Comparison of ENCODE assay signal across 18 cellular contexts in the genomic region with DNA sequence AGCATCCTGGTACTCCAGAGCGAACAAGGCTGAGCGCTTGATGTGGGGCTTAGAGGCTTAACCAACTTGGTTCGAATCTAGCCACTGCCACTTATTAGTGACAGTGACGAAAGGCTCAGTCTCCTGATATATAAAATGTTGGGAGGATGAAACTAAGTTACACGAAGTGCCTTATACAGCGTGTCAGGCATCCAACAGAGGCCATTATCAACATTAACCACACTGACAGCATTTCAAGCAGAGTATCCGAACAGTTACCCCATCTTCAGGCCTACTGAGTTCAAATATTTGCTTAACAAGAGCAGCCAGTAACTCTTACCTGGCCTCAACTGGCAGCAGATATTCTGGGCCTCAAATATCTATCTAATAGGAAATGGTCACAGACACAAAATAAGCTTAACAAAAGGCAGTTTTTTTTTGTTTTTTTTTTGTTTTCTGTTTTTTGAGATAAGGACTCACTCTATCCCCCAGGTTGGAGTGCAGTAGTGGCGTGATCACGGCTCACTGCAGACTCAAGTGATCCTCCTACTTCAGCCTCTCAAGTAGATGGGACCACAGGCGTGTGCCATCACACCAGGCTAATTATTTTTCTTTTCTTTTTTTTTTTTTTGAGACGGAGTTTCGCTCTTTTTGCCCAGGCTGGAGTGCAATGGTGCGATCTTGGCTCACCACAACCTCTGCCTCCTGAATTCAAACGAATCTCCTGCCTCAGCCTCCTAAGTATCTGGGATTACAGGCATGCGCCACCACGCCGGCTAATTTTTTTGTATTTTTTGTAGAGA. TPM values are rescaled to one million over a fixed set of nuclear protein-coding genes. Genes with fewer than 3 reads are reported as not detected.
A peak's percentile ranks its signal among the peaks of the same experiment; 100 is the strongest.
DNase-seq lines count a peak whose midpoint lies in the region; ATAC-seq and TF ChIP-seq lines count a peak whose summit lies in the region.
"Had no signal": no experiment of that assay in that cellular context is flagged by ENCODE, and none has a peak within 500 bp of the region (broad histone marks: within the 10 kb centered on the region; RNA-seq: fewer than 3 reads in every experiment).

No MANE protein-coding gene starts in this region.

- DNase-seq in NCI-H510A treated with DMSO at 0.1 percent for 48 hours (lab: John Stamatoyannopoulos, UW) = peak; percentile 81
- no peak for DNase-seq in NCI-H510A (lab: John Stamatoyannopoulos, UW)
- peak; percentile 13 for DNase-seq in NCI-H345 treated with DMSO at 0.1 percent for 48 hours (lab: John Stamatoyannopoulos, UW; ENCODE audit: unreplicated experiment)
- peak; percentile 29 to 52 for DNase-seq in erythroblast (lab: John Stamatoyannopoulos, UW)
- DNase-seq in suprapubic skin (ENCODE audit: low spot score in 2 of 2) = no peak
- DNase-seq in activated CD4-positive, alpha-beta memory T cell treated with anti-CD3 and anti-CD28 coated beads, Interleukin-2, amount 10 ng/mL, durations not matched to agents 7 days and 5 days = no peak
- DNase-seq: activated B cell treated with CpG ODN at 0.5 μM for 24 hours; activated naive CD8-positive, alpha-beta T cell treated with anti-CD3 and anti-CD28 coated beads, Interleukin-2, amount 10 ng/mL, durations not matched to agents 7 days and 5 days; endodermal cell; heart right ventricle; naive thymus-derived CD8-positive, alpha-beta T cell; SIG-M5 had no signal

- H3K4me1 Mint-ChIP-seq in activated CD4-positive, alpha-beta memory T cell treated with anti-CD3 and anti-CD28 coated beads, Interleukin-2, amount 10 ng/mL, durations not matched to agents 7 days and 5 days = peaks cover 20% of the 10 kb centered on the region
- H3K4me1 Mint-ChIP-seq: activated B cell treated with CpG ODN at 0.5 μM for 24 hours had no signal

- POLR2A ChIA-PET in activated CD4-positive, alpha-beta memory T cell treated with anti-CD3 and anti-CD28 coated beads, Interleukin-2, amount 10 ng/mL, durations not matched to agents 7 days and 5 days (lab: Charles Lee) = no interaction called here

- H3K9me3 ChIP-seq in suprapubic skin = no peaks in the 10 kb centered on the region
- H3K9me3 ChIP-seq: BLaER1, heart right ventricle, ovary had no signal

- no peaks in the 10 kb centered on the region for H3K9me3 Mint-ChIP-seq in activated CD4-positive, alpha-beta memory T cell treated with anti-CD3 and anti-CD28 coated beads, Interleukin-2, amount 10 ng/mL, durations not matched to agents 7 days and 5 days
- H3K9me3 Mint-ChIP-seq: activated B cell treated with CpG ODN at 0.5 μM for 24 hours; activated naive CD8-positive, alpha-beta T cell treated with anti-CD3 and anti-CD28 coated beads, Interleukin-2, amount 10 ng/mL, durations not matched to agents 7 days and 5 days; endodermal cell; naive thymus-derived CD8-positive, alpha-beta T cell; T-helper 1 cell treated with Interleukin-12 subunit alpha and Interleukin-12 subunit beta and Interleukin-4 antibody, amounts not matched to agents 30 μg/mL and 1 μg/mL, for 36 hours had no signal

- no peak overlapping the region for H3K27ac Mint-ChIP-seq in activated CD4-positive, alpha-beta memory T cell treated with anti-CD3 and anti-CD28 coated beads, Interleukin-2, amount 10 ng/mL, durations not matched to agents 7 days and 5 days
- H3K27ac Mint-ChIP-seq: activated B cell treated with CpG ODN at 0.5 μM for 24 hours; T-helper 1 cell treated with Interleukin-12 subunit alpha and Interleukin-12 subunit beta and Interleukin-4 antibody, amounts not matched to agents 30 μg/mL and 1 μg/mL, for 36 hours had no signal

- CTCF ChIA-PET in activated CD4-positive, alpha-beta memory T cell treated with anti-CD3 and anti-CD28 coated beads, Interleukin-2, amount 10 ng/mL, durations not matched to agents 7 days and 5 days (lab: Charles Lee) = no interaction called here

- TF ChIP-seq EP300 in suprapubic skin (IDR thresholded peaks at IDR 0.05) = no peak

- TF ChIP-seq POLR2A in erythroblast (IDR thresholded peaks at IDR 0.05; ENCODE audit: low read length) (no peak), suprapubic skin (IDR thresholded peaks at IDR 0.05) (no peak)

- no peak for ATAC-seq in GM19397 (IDR thresholded peaks at IDR 0.05; ENCODE audit: unreplicated experiment)
- ATAC-seq in HG02623 (IDR thresholded peaks at IDR 0.05; ENCODE audit: unreplicated experiment) = no peak
- ATAC-seq: GM12878; naive thymus-derived CD8-positive, alpha-beta T cell had no signal

- no peaks in the 10 kb centered on the region for H3K27me3 ChIP-seq in suprapubic skin
- H3K27me3 ChIP-seq: BLaER1, heart right ventricle, ovary had no signal

- peaks cover 15% of the 10 kb centered on the region for H3K4me1 ChIP-seq in suprapubic skin

- no peak overlapping the region for H3K4me3 ChIP-seq in suprapubic skin
- H3K4me3 ChIP-seq: BLaER1, GM12878, heart right ventricle, ovary had no signal

- peaks cover 10% of the 10 kb centered on the region for H3K36me3 Mint-ChIP-seq in activated CD4-positive, alpha-beta memory T cell treated with anti-CD3 and anti-CD28 coated beads, Interleukin-2, amount 10 ng/mL, durations not matched to agents 7 days and 5 days (ENCODE audit: low read depth)

- peak overlapping the region; percentile 82 for H3K27ac ChIP-seq in suprapubic skin
- H3K27ac ChIP-seq: BLaER1, ovary had no signal

- WGBS in suprapubic skin = 92% methylated on average over 17 of the region's 17 CpGs

- H3K27me3 Mint-ChIP-seq in activated CD4-positive, alpha-beta memory T cell treated with anti-CD3 and anti-CD28 coated beads, Interleukin-2, amount 10 ng/mL, durations not matched to agents 7 days and 5 days = no peaks in the 10 kb centered on the region
- H3K27me3 Mint-ChIP-seq: activated B cell treated with CpG ODN at 0.5 μM for 24 hours; activated naive CD8-positive, alpha-beta T cell treated with anti-CD3 and anti-CD28 coated beads, Interleukin-2, amount 10 ng/mL, durations not matched to agents 7 days and 5 days; naive thymus-derived CD8-positive, alpha-beta T cell had no signal

- H3K4me3 Mint-ChIP-seq in activated CD4-positive, alpha-beta memory T cell treated with anti-CD3 and anti-CD28 coated beads, Interleukin-2, amount 10 ng/mL, durations not matched to agents 7 days and 5 days = no peak overlapping the region
- H3K4me3 Mint-ChIP-seq: activated B cell treated with CpG ODN at 0.5 μM for 24 hours; activated naive CD8-positive, alpha-beta T cell treated with anti-CD3 and anti-CD28 coated beads, Interleukin-2, amount 10 ng/mL, durations not matched to agents 7 days and 5 days; endodermal cell; T-helper 1 cell treated with Interleukin-12 subunit alpha and Interleukin-12 subunit beta and Interleukin-4 antibody, amounts not matched to agents 30 μg/mL and 1 μg/mL, for 36 hours had no signal

- TF ChIP-seq CTCF in suprapubic skin (IDR thresholded peaks at IDR 0.05) = no peak

- peaks cover 16% of the 10 kb centered on the region for H3K36me3 ChIP-seq in suprapubic skin
- H3K36me3 ChIP-seq: ovary had no signal

RNA-seq across cellular contexts. Expression of gene SERPIND1, which starts 2.9 kb away (rescaled TPM):
- total RNA-seq in suprapubic skin = under 1 TPM in 1 of 4 donors, not detected in 3; 0.40 TPM
- total RNA-seq in activated CD4-positive, alpha-beta memory T cell treated with anti-CD3 and anti-CD28 coated beads, Interleukin-2, amount 10 ng/mL, durations not matched to agents 7 days and 5 days = not detected
- total RNA-seq: activated B cell treated with CpG ODN at 0.5 μM for 24 hours; activated naive CD8-positive, alpha-beta T cell treated with anti-CD3 and anti-CD28 coated beads, Interleukin-2, amount 10 ng/mL, durations not matched to agents 7 days and 5 days; endodermal cell; naive thymus-derived CD8-positive, alpha-beta T cell had no signal

Comparison
In these comparisons a context has a peak if more than half of its experiments do, and no peak if none do; other contexts are left out.
1. DNase-seq: peak in NCI-H510A treated with DMSO at 0.1 percent for 48 hours (single experiment), NCI-H345 treated with DMSO at 0.1 percent for 48 hours (single experiment) and erythroblast (2 of 2); none in NCI-H510A (single experiment), suprapubic skin (0 of 2) and activated CD4-positive, alpha-beta memory T cell treated with anti-CD3 and anti-CD28 coated beads, Interleukin-2, amount 10 ng/mL, durations not matched to agents 7 days and 5 days (single experiment).